Comparison of ENCODE assay signal across 28 cellular contexts in the genomic region with DNA sequence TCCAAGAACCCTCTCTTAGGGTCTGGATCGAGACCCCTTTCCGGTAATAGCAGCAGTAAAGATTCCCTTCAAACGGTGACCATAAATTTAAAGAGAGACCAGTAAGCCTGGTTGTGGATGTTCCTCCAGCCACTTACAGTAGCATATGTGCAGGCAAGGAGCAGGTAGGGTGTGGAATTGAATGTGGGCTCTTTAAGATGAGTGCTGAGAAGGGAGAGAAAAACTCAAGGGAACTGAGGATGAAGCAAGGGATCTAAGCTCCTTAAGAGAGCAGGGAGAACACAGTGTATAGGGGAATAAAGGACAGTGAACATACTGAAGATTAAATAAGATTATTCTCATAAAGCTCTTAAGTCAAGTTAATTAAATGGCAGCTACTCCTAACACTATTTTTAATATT. TPM values are rescaled to one million over a fixed set of nuclear protein-coding genes. Genes with fewer than 3 reads are reported as not detected.
DNase-seq lines count a peak whose midpoint lies in the region; ATAC-seq, FAIRE-seq and TF ChIP-seq lines count a peak whose summit lies in the region.
"Had no signal": no experiment of that assay in that cellular context is flagged by ENCODE, and none has a peak within 500 bp of the region (broad histone marks: within the 10 kb centered on the region; RNA-seq: fewer than 3 reads in every experiment).

No MANE protein-coding gene starts in this region.

- H3K36me3 Mint-ChIP-seq in brain (peaks cover 22% of the 10 kb centered on the region), mesothelial cell of epicardium (no peaks in the 10 kb centered on the region), osteocyte (ENCODE audit: unreplicated experiment) (no peaks in the 10 kb centered on the region)
- H3K36me3 Mint-ChIP-seq: CD4-positive, alpha-beta memory T cell had no signal

- no peaks in the 10 kb centered on the region for H3K9me3 ChIP-seq in gastrocnemius medialis

- peak; percentile 54 for DNase-seq in D341Med (ENCODE audit: low spot score)
- DNase-seq in NCI-H82 (lab: John Stamatoyannopoulos, UW), result peak; percentile 89
- no peak for DNase-seq in gastrocnemius medialis
- no peak for DNase-seq in mesothelial cell of epicardium (ENCODE audit: low spot score in 2 of 2, unreplicated experiment in 2 of 2)
- no peak for DNase-seq in RCC 7860 (ENCODE audit: low spot score)
- no peak for DNase-seq in T-helper 9 cell
- DNase-seq in osteocyte (ENCODE audit: extremely low spot score, unreplicated experiment), result no peak
- DNase-seq: ACHN; CD4-positive, alpha-beta memory T cell; DMS53; GDM1; KBM-7; MM.1S; NCI-H1092; NCI-H1436; NCI-H187 treated with DMSO at 0.1 percent for 48 hours; NCI-H2107; NCI-H446 treated with DMSO at 0.1 percent for 48 hours; NCI-H69; NK-92 treated with Interleukin-12 subunit alpha and Interleukin-12 subunit beta, amount 100 ng/mL, for 24 hours; SIG-M5 had no signal

- H3K4me1 Mint-ChIP-seq in brain, result peaks cover 48% of the 10 kb centered on the region
- H3K4me1 Mint-ChIP-seq in mesothelial cell of epicardium, result peaks cover 21% of the 10 kb centered on the region
- H3K4me1 Mint-ChIP-seq in osteocyte (ENCODE audit: unreplicated experiment), result peaks cover 24% of the 10 kb centered on the region

- H3K4me1 ChIP-seq in gastrocnemius medialis, result peaks cover 34 to 43% of the 10 kb centered on the region in 2 donors

- H3K27ac Mint-ChIP-seq in brain, result peak overlapping the region in 3 of 5 experiments; percentile 62 to 99 (median 74)
- H3K27ac Mint-ChIP-seq in mesothelial cell of epicardium, result no peak overlapping the region
- no peak overlapping the region for H3K27ac Mint-ChIP-seq in osteocyte (ENCODE audit: unreplicated experiment)
- H3K27ac Mint-ChIP-seq: CD4-positive, alpha-beta memory T cell had no signal

- intact Hi-C loops in gastrocnemius medialis (cut with DNase I; ENCODE audit: low total_unique reads), result no loop called here

- TF ChIP-seq POLR2A in gastrocnemius medialis (IDR thresholded peaks at IDR 0.05), result no peak

- TF ChIP-seq CTCF in brain (conservative IDR thresholded peaks at IDR 0.05) (no peak), gastrocnemius medialis (IDR thresholded peaks at IDR 0.05 in 4 of 5, conservative IDR thresholded peaks at IDR 0.05 in 1 of 5) (no peak), mesothelial cell of epicardium (IDR thresholded peaks at IDR 0.05; ENCODE audit: unreplicated experiment) (no peak), osteocyte (IDR thresholded peaks at IDR 0.05) (no peak)

- no peak overlapping the region for H3K4me3 ChIP-seq in gastrocnemius medialis
- H3K4me3 ChIP-seq: BLaER1 treated with 17β-estradiol and CSF1 and Interleukin-3, amounts not matched to agents 10 nM and 100 nM had no signal

- no peak for ATAC-seq in gastrocnemius medialis
- ATAC-seq: HepG2 had no signal

- H3K9me3 Mint-ChIP-seq in brain (peaks cover 3 to 13% (median 9%) of the 10 kb centered on the region in 5 experiments), mesothelial cell of epicardium (peaks cover 11% of the 10 kb centered on the region), osteocyte (ENCODE audit: unreplicated experiment) (peaks cover 6% of the 10 kb centered on the region)

- no peaks in the 10 kb centered on the region for H3K27me3 ChIP-seq in gastrocnemius medialis

- no peak for FAIRE-seq in RCC 7860 (lab: Jason Lieb, UNC)
- FAIRE-seq: GM18507, GM19239, H54, HepG2 had no signal

- in situ Hi-C loops in gastrocnemius medialis (cut with MboI; ENCODE audit: low sequenced_read_pairs in 4 of 4), result loop anchor here in 2 of 4 donors (10.0 to 25.0 kb wide), 2 partner anchors 96 to 104 kb away; no protein-coding TSS in a partner anchor

- peak overlapping the region; percentile 71 to 78 (median 76) for H3K27ac ChIP-seq in gastrocnemius medialis
- H3K27ac ChIP-seq: 22Rv1; BLaER1 treated with 17β-estradiol and CSF1 and Interleukin-3, amounts not matched to agents 10 nM and 100 nM had no signal

- H3K4me3 Mint-ChIP-seq in brain (peak overlapping the region in 1 of 5 experiments; percentile 4), mesothelial cell of epicardium (no peak overlapping the region), osteocyte (ENCODE audit: unreplicated experiment) (no peak overlapping the region)
- H3K4me3 Mint-ChIP-seq: CD4-positive, alpha-beta memory T cell had no signal

- H3K27me3 Mint-ChIP-seq in brain (peaks cover 12% of the 10 kb centered on the region), mesothelial cell of epicardium (ENCODE audit: low read depth) (no peaks in the 10 kb centered on the region), osteocyte (ENCODE audit: unreplicated experiment) (no peaks in the 10 kb centered on the region)

- no peaks in the 10 kb centered on the region for H3K36me3 ChIP-seq in gastrocnemius medialis
- H3K36me3 ChIP-seq: BLaER1 treated with 17β-estradiol and CSF1 and Interleukin-3, amounts not matched to agents 10 nM and 100 nM had no signal

RNA-seq across cellular contexts. Expression of gene DPYSL3, which starts 51.3 kb away (rescaled TPM):
- polyA plus RNA-seq in brain (ENCODE audit: insufficient read depth, low read depth, low replicate concordance), result 389 TPM
- total RNA-seq in gastrocnemius medialis (10 to 100 TPM; 11.7 to 45.8 (median 26.0) TPM), mesothelial cell of epicardium (161 to 169 TPM (median 165 TPM) in 3 replicates), osteocyte (84.1 and 88.0 TPM in 2 replicates)
- polyA plus RNA-seq: CD4-positive, alpha-beta memory T cell had no signal

Comparison
In these comparisons a context has a peak if more than half of its experiments do, and no peak if none do; other contexts are left out.
1. DNase-seq: peak in D341Med (single experiment) and NCI-H82 (single experiment); none in gastrocnemius medialis (0 of 2), mesothelial cell of epicardium (0 of 2), RCC 7860 (single experiment), T-helper 9 cell (single experiment) and osteocyte (single experiment).
2. H3K27ac Mint-ChIP-seq: peak in brain (3 of 5); none in mesothelial cell of epicardium (single experiment) and osteocyte (single experiment).